ENCODE assay signal across 10 cellular contexts in the genomic region with DNA sequence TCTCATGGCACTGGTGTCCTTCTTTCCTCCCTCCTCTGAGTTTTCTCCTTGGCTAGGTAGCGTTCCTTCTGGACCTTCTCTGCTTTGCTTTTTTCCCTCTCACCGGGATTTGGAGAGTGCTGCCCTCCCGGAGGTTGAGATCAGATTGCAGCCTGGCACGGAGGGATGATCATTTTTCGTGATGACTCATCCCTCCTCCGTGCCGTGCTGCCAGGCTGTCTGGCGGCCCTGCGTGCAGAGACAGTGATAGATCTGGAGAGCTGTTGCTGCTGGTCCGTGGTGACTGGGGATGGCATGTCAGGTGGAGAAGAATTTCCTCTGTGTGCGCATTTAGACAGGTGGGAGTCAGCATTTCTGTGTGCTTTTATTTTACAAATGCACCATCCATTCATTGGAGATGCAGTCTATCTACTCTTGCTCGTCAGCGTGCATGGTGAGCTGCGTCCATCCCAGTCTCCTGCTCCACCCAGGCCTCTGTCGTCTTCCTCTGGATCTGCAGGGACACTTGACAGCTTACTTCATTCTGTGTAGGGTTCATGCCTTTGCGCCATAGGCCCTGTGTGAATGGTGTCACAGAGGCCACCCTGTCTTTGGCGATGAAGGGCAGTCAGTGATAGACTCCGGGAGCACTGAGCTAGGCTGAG.
DNase-seq lines count a peak whose midpoint lies in the region; ATAC-seq lines count a peak whose summit lies in the region.
"Had no signal": no experiment of that assay in that cellular context is flagged by ENCODE, and none has a peak within 500 bp of the region (broad histone marks: within the 10 kb centered on the region; RNA-seq: fewer than 3 reads in every experiment).

No MANE protein-coding gene starts in this region.

- no peak overlapping the region for H3K4me3 Mint-ChIP-seq in stimulated activated memory B cell treated with anti-CD40 and anti-IgM and Interleukin-4, amounts not matched to agents 10 μg/mL and 1 μg/mL and 100 μg/mL, for 72 hours

- H3K36me3 Mint-ChIP-seq in stimulated activated memory B cell treated with anti-CD40 and anti-IgM and Interleukin-4, amounts not matched to agents 10 μg/mL and 1 μg/mL and 100 μg/mL, for 72 hours, result peaks cover 5% of the 10 kb centered on the region

- DNase-seq in DMS79 treated with DMSO at 0.1 percent for 48 hours (lab: John Stamatoyannopoulos, UW) (peak; percentile 92), NCI-H2081 (lab: John Stamatoyannopoulos, UW) (peak; percentile 35 to 58), amniotic epithelial cell (ENCODE audit: low read depth) (peak; percentile 54), myocyte (ENCODE audit: low read depth) (peak; percentile 90)
- DNase-seq: heart right ventricle, spleen had no signal

- H3K4me1 Mint-ChIP-seq in stimulated activated memory B cell treated with anti-CD40 and anti-IgM and Interleukin-4, amounts not matched to agents 10 μg/mL and 1 μg/mL and 100 μg/mL, for 72 hours, result no peaks in the 10 kb centered on the region

- no peaks in the 10 kb centered on the region for H3K27me3 Mint-ChIP-seq in stimulated activated memory B cell treated with anti-CD40 and anti-IgM and Interleukin-4, amounts not matched to agents 10 μg/mL and 1 μg/mL and 100 μg/mL, for 72 hours

- no peaks in the 10 kb centered on the region for H3K9me3 Mint-ChIP-seq in stimulated activated memory B cell treated with anti-CD40 and anti-IgM and Interleukin-4, amounts not matched to agents 10 μg/mL and 1 μg/mL and 100 μg/mL, for 72 hours

- no peak for ATAC-seq in GM18498 (IDR thresholded peaks at IDR 0.05; ENCODE audit: unreplicated experiment)
- no peak for ATAC-seq in stimulated activated memory B cell treated with anti-CD40 and anti-IgM and Interleukin-4, amounts not matched to agents 10 μg/mL and 1 μg/mL and 100 μg/mL, for 72 hours
- no peak for ATAC-seq in GM18868 (IDR thresholded peaks at IDR 0.05; ENCODE audit: unreplicated experiment)
- ATAC-seq in HG02884 (IDR thresholded peaks at IDR 0.05; ENCODE audit: unreplicated experiment), result no peak

- H3K27ac Mint-ChIP-seq in stimulated activated memory B cell treated with anti-CD40 and anti-IgM and Interleukin-4, amounts not matched to agents 10 μg/mL and 1 μg/mL and 100 μg/mL, for 72 hours, result no peak overlapping the region
